ENCODE assay signal across 9 cellular contexts in the genomic region with DNA sequence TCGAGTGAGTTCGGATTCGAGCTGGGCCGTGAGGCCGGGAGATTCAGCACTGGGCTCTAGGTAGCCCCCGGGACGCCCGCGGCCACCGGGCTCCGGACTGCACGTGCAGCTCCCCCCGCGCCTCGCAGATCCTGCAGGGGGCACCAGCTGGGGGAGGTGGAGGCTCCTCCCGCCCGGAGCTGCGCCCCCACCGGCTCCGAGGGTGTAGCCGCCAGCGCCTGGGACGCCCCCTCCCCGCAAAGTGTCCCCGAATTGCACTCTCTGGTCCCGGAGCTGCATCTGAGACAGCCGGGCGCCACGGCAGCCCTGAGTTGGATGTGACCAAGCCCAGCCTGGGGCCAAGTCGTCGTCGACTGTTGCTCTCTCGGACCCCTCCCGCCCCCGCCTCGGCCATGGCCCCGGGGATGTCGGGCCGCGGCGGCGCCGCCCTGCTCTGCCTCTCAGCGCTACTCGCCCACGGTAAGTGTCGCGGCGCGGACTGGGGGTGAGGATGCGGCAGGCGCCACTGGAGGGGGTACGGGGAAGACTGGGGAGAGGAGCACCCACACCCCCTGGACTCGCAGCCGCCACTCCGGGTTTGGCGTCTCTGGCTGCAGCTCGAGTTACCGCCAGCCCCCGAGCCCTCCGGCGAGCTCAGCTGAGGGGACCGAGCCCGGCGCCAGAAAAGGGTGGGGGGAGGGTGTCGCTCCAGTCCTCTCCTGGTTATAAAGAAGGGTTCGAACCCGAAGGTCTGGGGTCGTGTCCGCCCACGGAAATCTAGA. TPM values are rescaled to one million over a fixed set of nuclear protein-coding genes. Genes with fewer than 3 reads are reported as not detected.
DNase-seq lines count a peak whose midpoint lies in the region; ATAC-seq and TF ChIP-seq lines count a peak whose summit lies in the region.
"Had no signal": no experiment of that assay in that cellular context is flagged by ENCODE, and none has a peak within 500 bp of the region (broad histone marks: within the 10 kb centered on the region; RNA-seq: fewer than 3 reads in every experiment).

No MANE protein-coding gene starts in this region.

- H3K36me3 ChIP-seq in testis (ENCODE audit: low read depth, missing control alignments) = no peaks in the 10 kb centered on the region

- peak overlapping the region; percentile 41 to 57 for H3K4me3 ChIP-seq in testis

- H3K27ac Mint-ChIP-seq in activated T-cell treated with anti-CD3 and anti-CD28 coated beads, Interleukin-2, amount 50 U/mL, for 24 hours = no peak overlapping the region

- H3K36me3 Mint-ChIP-seq in activated T-cell treated with anti-CD3 and anti-CD28 coated beads, Interleukin-2, amount 50 U/mL, for 24 hours (ENCODE audit: low read depth) = no peaks in the 10 kb centered on the region

- H3K4me3 Mint-ChIP-seq in activated T-cell treated with anti-CD3 and anti-CD28 coated beads, Interleukin-2, amount 50 U/mL, for 24 hours = peak overlapping the region; percentile 72

- H3K27me3 Mint-ChIP-seq in activated T-cell treated with anti-CD3 and anti-CD28 coated beads, Interleukin-2, amount 50 U/mL, for 24 hours = peaks cover 89% of the 10 kb centered on the region

- no peak overlapping the region for H3K27ac ChIP-seq in testis

- no peaks in the 10 kb centered on the region for H3K27me3 ChIP-seq in testis

- H3K9me3 Mint-ChIP-seq in activated T-cell treated with anti-CD3 and anti-CD28 coated beads, Interleukin-2, amount 50 U/mL, for 24 hours = no peaks in the 10 kb centered on the region

- peak; percentile 9 for ATAC-seq in left lobe of liver

- WGBS in testis, 2 donors = 0% methylated on average over 8 to 50 of the region's 71 CpGs

- no peak for TF ChIP-seq CTCF in testis (IDR thresholded peaks at IDR 0.05)

- peaks cover 21% of the 10 kb centered on the region for H3K4me1 Mint-ChIP-seq in activated T-cell treated with anti-CD3 and anti-CD28 coated beads, Interleukin-2, amount 50 U/mL, for 24 hours (ENCODE audit: low read depth)

- H3K9me3 ChIP-seq in testis = no peaks in the 10 kb centered on the region

- no peak for TF ChIP-seq POLR2A in testis (IDR thresholded peaks at IDR 0.05)

- DNase-seq in activated CD4-positive, alpha-beta T cell treated with anti-CD3 and anti-CD28 coated beads, Interleukin-2, amount 50 U/mL, for 48 hours = peak; percentile 11 to 13
- DNase-seq in activated CD4-positive, alpha-beta T cell treated with anti-CD3 and anti-CD28 coated beads for 4 hours = no peak
- DNase-seq in activated T-cell treated with anti-CD3 and anti-CD28 coated beads, Interleukin-2, amount 50 U/mL, for 24 hours = peak; percentile 43
- DNase-seq in left lobe of liver (ENCODE audit: low spot score) (no peak), testis (peak; percentile 26), GDM1 (lab: John Stamatoyannopoulos, UW) (no peak), NCI-H2029 (lab: John Stamatoyannopoulos, UW) (no peak)
- DNase-seq in NK-92 treated with Interleukin-12 subunit alpha and Interleukin-12 subunit beta, amount 100 ng/mL, for 24 hours (lab: John Stamatoyannopoulos, UW) = no peak
- DNase-seq: DMS153 had no signal

- intact Hi-C loops in testis (cut with DNase I; ENCODE audit: low total_unique reads) = no loop called here

- H3K4me1 ChIP-seq in testis = peaks cover 21% of the 10 kb centered on the region

RNA-seq across cellular contexts. Expression of gene TMEM132E, which starts 1.5 kb away (rescaled TPM):
- total RNA-seq in left lobe of liver (0.65 TPM), testis (1 to 10 TPM; 2.6 to 3.1 TPM)
- polyA plus RNA-seq in testis (ENCODE audit: insufficient read depth, low read depth, low replicate concordance) = 3.6 TPM

Comparison
In these comparisons a context has a peak if more than half of its experiments do, and no peak if none do; other contexts are left out.
1. DNase-seq: peak in activated CD4-positive, alpha-beta T cell treated with anti-CD3 and anti-CD28 coated beads, Interleukin-2, amount 50 U/mL, for 48 hours (2 of 2), activated T-cell treated with anti-CD3 and anti-CD28 coated beads, Interleukin-2, amount 50 U/mL, for 24 hours (single experiment) and testis (single experiment); none in activated CD4-positive, alpha-beta T cell treated with anti-CD3 and anti-CD28 coated beads for 4 hours (0 of 2), left lobe of liver (single experiment), NK-92 treated with Interleukin-12 subunit alpha and Interleukin-12 subunit beta, amount 100 ng/mL, for 24 hours (single experiment), GDM1 (single experiment) and NCI-H2029 (single experiment).